In the genomic region with DNA sequence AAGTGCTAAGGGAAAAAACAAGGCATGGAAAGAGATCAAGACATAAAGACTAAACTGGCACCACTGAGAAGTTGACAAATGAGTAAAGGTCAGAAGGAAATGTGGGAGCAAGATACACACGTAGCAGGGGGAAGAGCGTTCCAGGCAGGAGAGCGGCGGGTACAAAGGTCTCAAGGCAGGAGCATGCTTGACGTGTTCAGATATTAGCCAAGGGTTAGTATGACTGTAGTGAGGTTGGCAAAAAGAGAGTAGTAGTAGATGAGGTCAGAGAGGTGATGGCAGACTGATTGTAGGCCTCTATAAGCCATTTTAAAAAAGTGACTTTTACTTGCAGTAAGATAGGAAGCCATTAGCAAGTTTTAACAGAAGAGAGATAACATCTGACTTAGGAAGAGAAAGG, we compare ENCODE assay signal across 30 cellular contexts. TPM values are rescaled to one million over a fixed set of nuclear protein-coding genes. Genes with fewer than 3 reads are reported as not detected.
"Had no signal": no experiment of that assay in that cellular context is flagged by ENCODE, and none has a peak within 500 bp of the region (broad histone marks: within the 10 kb centered on the region; RNA-seq: fewer than 3 reads in every experiment).

No MANE protein-coding gene starts in this region.

- H3K27me3 ChIP-seq: adrenal gland, body of pancreas had no signal

- DNase-seq: activated B cell treated with CpG ODN at 0.5 μM for 24 hours; activated CD4-positive, alpha-beta T cell treated with anti-CD3 and anti-CD28 coated beads for 48 hours; activated CD4-positive, alpha-beta T cell treated with anti-CD3 and anti-CD28 coated beads, Interleukin-2, amount 50 U/mL, for 1 hour; activated CD4-positive, alpha-beta T cell treated with anti-CD3 and anti-CD28 coated beads, Interleukin-2, amount 50 U/mL, for 48 hours; activated CD8-positive, alpha-beta memory T cell treated with anti-CD3 and anti-CD28 coated beads for 24 hours; activated CD8-positive, alpha-beta T cell treated with anti-CD3 and anti-CD28 coated beads for 36 hours; activated effector memory CD4-positive, alpha-beta T cell treated with Interleukin-2 at 50 U/mL for 16 hours; activated naive CD4-positive, alpha-beta T cell treated with anti-CD3 and anti-CD28 coated beads for 36 hours; activated naive CD8-positive, alpha-beta T cell treated with anti-CD3 and anti-CD28 coated beads for 36 hours; activated naive CD8-positive, alpha-beta T cell treated with anti-CD3 and anti-CD28 coated beads, Interleukin-2, amount 50 U/mL, for 24 hours; activated T-cell treated with anti-CD3 and anti-CD28 coated beads, Interleukin-2, amount 50 U/mL, for 4 hours; adrenal gland; amygdala; aorta; body of pancreas; caudate nucleus; cortex of kidney; dermis blood vessel endothelial cell; effector CD8-positive, alpha-beta T cell; foreskin fibroblast; head of caudate nucleus; T-cell; T-helper 9 cell; WERI-Rb-1 had no signal

- H3K27ac ChIP-seq: adrenal gland, body of pancreas, epithelial cell of prostate, WERI-Rb-1 had no signal

- H3K9me3 ChIP-seq: adrenal gland, body of pancreas had no signal

- H3K36me3 ChIP-seq: adrenal gland, WERI-Rb-1 had no signal

- H3K4me3 ChIP-seq: adrenal gland, body of pancreas had no signal

- ATAC-seq: activated CD4-positive, CD25-positive, alpha-beta regulatory T cell treated with anti-CD3 and anti-CD28 coated beads, Interleukin-2, amount 50 U/mL, for 24 hours; activated CD8-positive, alpha-beta T cell treated with anti-CD3 and anti-CD28 coated beads for 36 hours; activated naive CD8-positive, alpha-beta T cell treated with anti-CD3 and anti-CD28 coated beads, Interleukin-2, amount 50 U/mL, for 24 hours; activated T-cell treated with anti-CD3 and anti-CD28 coated beads, Interleukin-2, amount 50 U/mL, for 4 hours; activated T-helper 17 cell treated with anti-CD3 and anti-CD28 coated beads, Interleukin-2, amount 50 U/mL, for 72 hours; body of pancreas; esophagus mucosa; T-cell had no signal

- H3K4me1 ChIP-seq: adrenal gland, body of pancreas had no signal

RNA-seq across cellular contexts. Expression of a gene that starts 9.9 kb away (rescaled TPM):
- total RNA-seq: activated B cell treated with CpG ODN at 0.5 μM for 24 hours; activated CD8-positive, alpha-beta T cell treated with anti-CD3 and anti-CD28 coated beads for 36 hours; activated naive CD4-positive, alpha-beta T cell treated with anti-CD3 and anti-CD28 coated beads for 36 hours; activated naive CD8-positive, alpha-beta T cell treated with anti-CD3 and anti-CD28 coated beads for 36 hours; activated T-cell treated with anti-CD3 and anti-CD28 coated beads, Interleukin-2, amount 50 U/mL, for 4 hours; activated T-helper 17 cell treated with anti-CD3 and anti-CD28 coated beads, Interleukin-2, amount 50 U/mL, for 72 hours; endothelial cell of umbilical vein; esophagus mucosa; T-cell; T-helper 2 cell treated with Interferon-gamma antibody and Interleukin-4, amounts not matched to agents 100 ng/mL and 5 ng/mL, for 36 hours had no signal
